19 cellular contexts compared by ENCODE assay signal in genomic region chr4:104205116-104205515, GRCh38.
"Had no signal": no experiment of that assay in that cellular context is flagged by ENCODE, and none has a peak within 500 bp of the region (broad histone marks: within the 10 kb centered on the region; RNA-seq: fewer than 3 reads in every experiment).

No MANE protein-coding gene starts in this region.

- H3K4me3 ChIP-seq: adrenal gland, coronary artery, K562 had no signal

- DNase-seq: activated CD4-positive, alpha-beta T cell treated with anti-CD3 and anti-CD28 coated beads for 48 hours; activated CD4-positive, alpha-beta T cell treated with anti-CD3 and anti-CD28 coated beads, Interleukin-2, amount 50 U/mL, for 4 hours; activated CD4-positive, CD25-positive, alpha-beta regulatory T cell treated with anti-CD3 and anti-CD28 coated beads, Interleukin-2, amount 50 U/mL, for 72 hours; activated CD8-positive, alpha-beta memory T cell treated with anti-CD3 and anti-CD28 coated beads, Interleukin-2, amount 50 U/mL, for 48 hours; activated CD8-positive, alpha-beta T cell treated with anti-CD3 and anti-CD28 coated beads, Interleukin-2, amount 10 ng/mL, durations not matched to agents 7 days and 5 days; activated naive CD4-positive, alpha-beta T cell treated with anti-CD3 and anti-CD28 coated beads, Interleukin-2, amount 50 U/mL, for 16 hours; activated naive CD8-positive, alpha-beta T cell treated with anti-CD3 and anti-CD28 coated beads, Interleukin-2, amount 10 ng/mL, durations not matched to agents 7 days and 5 days; activated T-cell treated with anti-CD3 and anti-CD28 coated beads, Interleukin-2, amount 50 U/mL, for 1 hour; adrenal gland; anterior cingulate cortex; central memory CD4-positive, alpha-beta T cell; Kasumi-1; NCI-H1048; NCI-H1694; NCI-H524 treated with DMSO at 0.1 percent for 48 hours; PC-3; SHP77 treated with DMSO at 0.1 percent for 48 hours had no signal
